Comparison of ENCODE assay signal across 2 cellular contexts in genomic region chr7:82528577-82529305, GRCh38.
TF ChIP-seq lines count a peak whose summit lies in the region.

No MANE protein-coding gene starts in this region.

TF ChIP-seq in IMR-90, 13 proteins besides CTCF, POLR2A, EP300 and RAD21:
- TF ChIP-seq CEBPB (IDR thresholded peaks at IDR 0.05; ENCODE audit: low read depth, low read length) (no peak), CHD1 (IDR thresholded peaks at IDR 0.05; ENCODE audit: low read depth, low read length) (no peak), MAFK (IDR thresholded peaks at IDR 0.05; ENCODE audit: low read depth, low read length) (no peak), USF2 (IDR thresholded peaks at IDR 0.05; ENCODE audit: low read depth, low read length) (no peak), RFX5 (IDR thresholded peaks at IDR 0.05; ENCODE audit: low read depth, low read length) (no peak)

TF ChIP-seq in GM12878, 131 proteins besides CTCF, POLR2A, EP300 and RAD21:
- no peak for TF ChIP-seq SREBF2 (IDR thresholded peaks at IDR 0.05; ENCODE audit: low read length)
- no peak for TF ChIP-seq E2F4 (IDR thresholded peaks at IDR 0.05; ENCODE audit: low read depth, low read length)
- TF ChIP-seq KDM1A (IDR thresholded peaks at IDR 0.05; ENCODE audit: borderline replicate concordance): no peak
- no peak for TF ChIP-seq NKRF (conservative IDR thresholded peaks at IDR 0.05)
- TF ChIP-seq RAD51 (IDR thresholded peaks at IDR 0.05): peak; percentile 58; the same call in 1 of the 2 replicates
